ENCODE assay signal across 1 cellular context in the genomic region with DNA sequence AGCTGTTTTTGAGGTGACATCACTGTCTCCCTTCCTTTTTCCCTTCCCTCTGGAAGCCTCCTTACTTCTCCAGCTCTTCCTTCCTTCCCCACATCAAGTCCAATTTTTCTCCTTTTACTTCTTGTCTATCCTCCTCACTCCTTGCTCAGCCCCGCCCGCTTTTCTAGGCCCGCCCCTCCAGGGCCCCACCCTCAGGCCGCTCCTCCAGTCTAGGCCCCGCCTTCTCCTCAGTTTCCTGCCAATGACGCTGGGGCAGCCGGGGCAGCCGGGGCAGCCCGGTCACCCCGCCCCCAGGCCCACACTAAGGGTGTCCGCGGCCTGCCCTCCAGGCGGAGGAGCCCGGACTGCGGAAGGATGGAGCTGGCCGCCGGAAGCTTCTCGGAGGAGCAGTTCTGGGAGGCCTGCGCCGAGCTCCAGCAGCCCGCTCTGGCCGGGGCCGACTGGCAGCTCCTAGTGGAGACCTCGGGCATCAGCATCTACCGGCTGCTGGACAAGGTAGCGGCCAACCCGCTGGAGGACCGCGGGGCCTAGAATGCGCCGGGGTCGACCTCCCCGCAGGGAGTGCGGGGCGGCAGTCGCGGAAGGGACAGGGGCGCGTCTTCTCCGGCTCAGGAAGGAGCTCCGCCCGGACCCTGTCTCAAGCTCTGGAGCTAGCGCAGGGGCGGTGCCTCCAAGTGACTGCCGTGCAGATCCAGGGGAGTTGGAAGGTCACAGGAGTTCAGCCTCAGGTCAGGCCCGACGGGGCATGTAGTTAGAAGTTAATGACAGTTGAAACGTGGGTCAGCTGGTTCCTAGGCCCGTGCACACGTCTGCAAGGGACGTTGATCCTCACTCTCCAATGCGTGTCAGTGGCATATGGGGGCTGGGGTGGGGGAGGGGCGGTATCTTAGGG.
A peak's percentile ranks its signal among the peaks of the same experiment; 100 is the strongest.
TF ChIP-seq lines count a peak whose summit lies in the region.

A gene (plus strand): TSS at position 302 of the 892 bp plus-strand sequence. CDS start 53 bp downstream, at position 355.

TF ChIP-seq in HEK293, 187 proteins besides CTCF, POLR2A, EP300 and RAD21 (continued from another document and continues in another):
- TF ChIP-seq ZNF335 (tag by site-specific recombination; conservative IDR thresholded peaks at IDR 0.05) (peak; percentile 99), ZNF138 (tag by site-specific recombination; IDR thresholded peaks at IDR 0.05; ENCODE audit: borderline replicate concordance) (no peak), ZNF76 (tag by site-specific recombination; IDR thresholded peaks at IDR 0.05; ENCODE audit: borderline replicate concordance, low read depth) (no peak), OSR2 (tag by site-specific recombination; IDR thresholded peaks at IDR 0.05) (no peak), KLF16 (tag by site-specific recombination; IDR thresholded peaks at IDR 0.05) (peak; percentile 77; the same call in 1 of the 2 replicates), REPIN1 (tag by site-specific recombination; IDR thresholded peaks at IDR 0.05; ENCODE audit: low read depth) (no peak), ZNF596 (tag by site-specific recombination; IDR thresholded peaks at IDR 0.05) (no peak), ZFP3 (tag by site-specific recombination; IDR thresholded peaks at IDR 0.05; ENCODE audit: low read depth) (no peak), ZSCAN16 (tag by site-specific recombination; IDR thresholded peaks at IDR 0.05) (no peak), ZNF791 (tag by site-specific recombination; IDR thresholded peaks at IDR 0.05) (no peak), ZNF621 (tag by site-specific recombination; IDR thresholded peaks at IDR 0.05) (no peak), ZNF660 (tag by site-specific recombination; IDR thresholded peaks at IDR 0.05) (peak; percentile 33; the same call in 1 of the 2 replicates), GLI4 (tag by site-specific recombination; IDR thresholded peaks at IDR 0.05) (no peak), BCL11A (tag by site-specific recombination; IDR thresholded peaks at IDR 0.05; ENCODE audit: low read depth) (0 out of 2 replicates have a peak, but pooled peaks have one; percentile 33), ZNF146 (tag by site-specific recombination; IDR thresholded peaks at IDR 0.05) (no peak), ZNF624 (tag by site-specific recombination; IDR thresholded peaks at IDR 0.05) (no peak), ZNF426 (tag by site-specific recombination; IDR thresholded peaks at IDR 0.05) (no peak), ZNF311 (tag by site-specific recombination; IDR thresholded peaks at IDR 0.05; ENCODE audit: borderline replicate concordance) (no peak), ZNF629 (tag by site-specific recombination; IDR thresholded peaks at IDR 0.05) (0 out of 2 replicates have a peak, but pooled peaks have one; percentile 26), ZNF707 (tag by site-specific recombination; IDR thresholded peaks at IDR 0.05) (no peak), ZNF670 (tag by site-specific recombination; IDR thresholded peaks at IDR 0.05; ENCODE audit: low read depth) (no peak), ZSCAN23 (tag by site-specific recombination; IDR thresholded peaks at IDR 0.05) (no peak), BCL11B (tag by site-specific recombination; IDR thresholded peaks at IDR 0.05; ENCODE audit: low read depth) (peak; percentile 76; the same call in 1 of the 2 replicates), ZSCAN30 (tag by site-specific recombination; IDR thresholded peaks at IDR 0.05) (peak; percentile 56; the same call in 1 of the 2 replicates), ZNF747 (tag by site-specific recombination; IDR thresholded peaks at IDR 0.05) (no peak), ZNF223 (tag by site-specific recombination; IDR thresholded peaks at IDR 0.05) (no peak), ZNF555 (tag by site-specific recombination; conservative IDR thresholded peaks at IDR 0.05) (no peak), ZNF549 (tag by site-specific recombination; IDR thresholded peaks at IDR 0.05) (no peak), ZNF2 (tag by site-specific recombination; IDR thresholded peaks at IDR 0.05) (0 out of 2 replicates have a peak, but pooled peaks have one; percentile 25), ZNF366 (tag by site-specific recombination; conservative IDR thresholded peaks at IDR 0.05) (peak; percentile 89), ZNF239 (tag by site-specific recombination; IDR thresholded peaks at IDR 0.05) (no peak), ZBTB20 (tag by site-specific recombination; IDR thresholded peaks at IDR 0.05) (peak; percentile 69; the same call in 1 of the 2 replicates), ZNF664 (tag by site-specific recombination; IDR thresholded peaks at IDR 0.05) (no peak)
- TF ChIP-seq, protein P1, sequence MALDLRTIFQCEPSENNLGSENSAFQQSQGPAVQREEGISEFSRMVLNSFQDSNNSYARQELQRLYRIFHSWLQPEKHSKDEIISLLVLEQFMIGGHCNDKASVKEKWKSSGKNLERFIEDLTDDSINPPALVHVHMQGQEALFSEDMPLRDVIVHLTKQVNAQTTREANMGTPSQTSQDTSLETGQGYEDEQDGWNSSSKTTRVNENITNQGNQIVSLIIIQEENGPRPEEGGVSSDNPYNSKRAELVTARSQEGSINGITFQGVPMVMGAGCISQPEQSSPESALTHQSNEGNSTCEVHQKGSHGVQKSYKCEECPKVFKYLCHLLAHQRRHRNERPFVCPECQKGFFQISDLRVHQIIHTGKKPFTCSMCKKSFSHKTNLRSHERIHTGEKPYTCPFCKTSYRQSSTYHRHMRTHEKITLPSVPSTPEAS (tag by site-specific recombination; IDR thresholded peaks at IDR 0.05), result no peak
- TF ChIP-seq, protein P2, sequence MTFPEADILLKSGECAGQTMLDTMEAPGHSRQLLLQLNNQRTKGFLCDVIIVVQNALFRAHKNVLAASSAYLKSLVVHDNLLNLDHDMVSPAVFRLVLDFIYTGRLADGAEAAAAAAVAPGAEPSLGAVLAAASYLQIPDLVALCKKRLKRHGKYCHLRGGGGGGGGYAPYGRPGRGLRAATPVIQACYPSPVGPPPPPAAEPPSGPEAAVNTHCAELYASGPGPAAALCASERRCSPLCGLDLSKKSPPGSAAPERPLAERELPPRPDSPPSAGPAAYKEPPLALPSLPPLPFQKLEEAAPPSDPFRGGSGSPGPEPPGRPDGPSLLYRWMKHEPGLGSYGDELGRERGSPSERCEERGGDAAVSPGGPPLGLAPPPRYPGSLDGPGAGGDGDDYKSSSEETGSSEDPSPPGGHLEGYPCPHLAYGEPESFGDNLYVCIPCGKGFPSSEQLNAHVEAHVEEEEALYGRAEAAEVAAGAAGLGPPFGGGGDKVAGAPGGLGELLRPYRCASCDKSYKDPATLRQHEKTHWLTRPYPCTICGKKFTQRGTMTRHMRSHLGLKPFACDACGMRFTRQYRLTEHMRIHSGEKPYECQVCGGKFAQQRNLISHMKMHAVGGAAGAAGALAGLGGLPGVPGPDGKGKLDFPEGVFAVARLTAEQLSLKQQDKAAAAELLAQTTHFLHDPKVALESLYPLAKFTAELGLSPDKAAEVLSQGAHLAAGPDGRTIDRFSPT (tag by site-specific recombination; IDR thresholded peaks at IDR 0.05), result peak; percentile 87
- TF ChIP-seq, protein P3, sequence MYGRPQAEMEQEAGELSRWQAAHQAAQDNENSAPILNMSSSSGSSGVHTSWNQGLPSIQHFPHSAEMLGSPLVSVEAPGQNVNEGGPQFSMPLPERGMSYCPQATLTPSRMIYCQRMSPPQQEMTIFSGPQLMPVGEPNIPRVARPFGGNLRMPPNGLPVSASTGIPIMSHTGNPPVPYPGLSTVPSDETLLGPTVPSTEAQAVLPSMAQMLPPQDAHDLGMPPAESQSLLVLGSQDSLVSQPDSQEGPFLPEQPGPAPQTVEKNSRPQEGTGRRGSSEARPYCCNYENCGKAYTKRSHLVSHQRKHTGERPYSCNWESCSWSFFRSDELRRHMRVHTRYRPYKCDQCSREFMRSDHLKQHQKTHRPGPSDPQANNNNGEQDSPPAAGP (tag by site-specific recombination; IDR thresholded peaks at IDR 0.05), result 0 out of 2 replicates have a peak, but pooled peaks have one; percentile 55
- TF ChIP-seq, protein P4, sequence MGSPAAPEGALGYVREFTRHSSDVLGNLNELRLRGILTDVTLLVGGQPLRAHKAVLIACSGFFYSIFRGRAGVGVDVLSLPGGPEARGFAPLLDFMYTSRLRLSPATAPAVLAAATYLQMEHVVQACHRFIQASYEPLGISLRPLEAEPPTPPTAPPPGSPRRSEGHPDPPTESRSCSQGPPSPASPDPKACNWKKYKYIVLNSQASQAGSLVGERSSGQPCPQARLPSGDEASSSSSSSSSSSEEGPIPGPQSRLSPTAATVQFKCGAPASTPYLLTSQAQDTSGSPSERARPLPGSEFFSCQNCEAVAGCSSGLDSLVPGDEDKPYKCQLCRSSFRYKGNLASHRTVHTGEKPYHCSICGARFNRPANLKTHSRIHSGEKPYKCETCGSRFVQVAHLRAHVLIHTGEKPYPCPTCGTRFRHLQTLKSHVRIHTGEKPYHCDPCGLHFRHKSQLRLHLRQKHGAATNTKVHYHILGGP (tag by site-specific recombination; IDR thresholded peaks at IDR 0.05), result no peak
- TF ChIP-seq, protein P5, sequence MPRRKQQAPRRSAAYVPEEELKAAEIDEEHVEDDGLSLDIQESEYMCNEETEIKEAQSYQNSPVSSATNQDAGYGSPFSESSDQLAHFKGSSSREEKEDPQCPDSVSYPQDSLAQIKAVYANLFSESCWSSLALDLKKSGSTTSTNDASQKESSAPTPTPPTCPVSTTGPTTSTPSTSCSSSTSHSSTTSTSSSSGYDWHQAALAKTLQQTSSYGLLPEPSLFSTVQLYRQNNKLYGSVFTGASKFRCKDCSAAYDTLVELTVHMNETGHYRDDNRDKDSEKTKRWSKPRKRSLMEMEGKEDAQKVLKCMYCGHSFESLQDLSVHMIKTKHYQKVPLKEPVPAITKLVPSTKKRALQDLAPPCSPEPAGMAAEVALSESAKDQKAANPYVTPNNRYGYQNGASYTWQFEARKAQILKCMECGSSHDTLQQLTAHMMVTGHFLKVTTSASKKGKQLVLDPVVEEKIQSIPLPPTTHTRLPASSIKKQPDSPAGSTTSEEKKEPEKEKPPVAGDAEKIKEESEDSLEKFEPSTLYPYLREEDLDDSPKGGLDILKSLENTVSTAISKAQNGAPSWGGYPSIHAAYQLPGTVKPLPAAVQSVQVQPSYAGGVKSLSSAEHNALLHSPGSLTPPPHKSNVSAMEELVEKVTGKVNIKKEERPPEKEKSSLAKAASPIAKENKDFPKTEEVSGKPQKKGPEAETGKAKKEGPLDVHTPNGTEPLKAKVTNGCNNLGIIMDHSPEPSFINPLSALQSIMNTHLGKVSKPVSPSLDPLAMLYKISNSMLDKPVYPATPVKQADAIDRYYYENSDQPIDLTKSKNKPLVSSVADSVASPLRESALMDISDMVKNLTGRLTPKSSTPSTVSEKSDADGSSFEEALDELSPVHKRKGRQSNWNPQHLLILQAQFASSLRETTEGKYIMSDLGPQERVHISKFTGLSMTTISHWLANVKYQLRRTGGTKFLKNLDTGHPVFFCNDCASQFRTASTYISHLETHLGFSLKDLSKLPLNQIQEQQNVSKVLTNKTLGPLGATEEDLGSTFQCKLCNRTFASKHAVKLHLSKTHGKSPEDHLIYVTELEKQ (tag by site-specific recombination; IDR thresholded peaks at IDR 0.05; ENCODE audit: borderline replicate concordance), result no peak
- TF ChIP-seq, protein P6, sequence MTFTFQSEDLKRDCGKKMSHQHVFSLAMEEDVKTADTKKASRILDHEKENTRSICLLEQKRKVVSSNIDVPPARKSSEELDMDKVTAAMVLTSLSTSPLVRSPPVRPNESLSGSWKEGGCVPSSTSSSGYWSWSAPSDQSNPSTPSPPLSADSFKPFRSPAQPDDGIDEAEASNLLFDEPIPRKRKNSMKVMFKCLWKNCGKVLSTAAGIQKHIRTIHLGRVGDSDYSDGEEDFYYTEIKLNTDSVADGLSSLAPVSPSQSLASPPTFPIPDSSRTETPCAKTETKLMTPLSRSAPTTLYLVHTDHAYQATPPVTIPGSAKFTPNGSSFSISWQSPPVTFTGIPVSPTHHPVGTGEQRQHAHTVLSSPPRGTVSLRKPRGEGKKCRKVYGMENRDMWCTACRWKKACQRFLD (tag by site-specific recombination; IDR thresholded peaks at IDR 0.05), result no peak
- TF ChIP-seq, protein P7, sequence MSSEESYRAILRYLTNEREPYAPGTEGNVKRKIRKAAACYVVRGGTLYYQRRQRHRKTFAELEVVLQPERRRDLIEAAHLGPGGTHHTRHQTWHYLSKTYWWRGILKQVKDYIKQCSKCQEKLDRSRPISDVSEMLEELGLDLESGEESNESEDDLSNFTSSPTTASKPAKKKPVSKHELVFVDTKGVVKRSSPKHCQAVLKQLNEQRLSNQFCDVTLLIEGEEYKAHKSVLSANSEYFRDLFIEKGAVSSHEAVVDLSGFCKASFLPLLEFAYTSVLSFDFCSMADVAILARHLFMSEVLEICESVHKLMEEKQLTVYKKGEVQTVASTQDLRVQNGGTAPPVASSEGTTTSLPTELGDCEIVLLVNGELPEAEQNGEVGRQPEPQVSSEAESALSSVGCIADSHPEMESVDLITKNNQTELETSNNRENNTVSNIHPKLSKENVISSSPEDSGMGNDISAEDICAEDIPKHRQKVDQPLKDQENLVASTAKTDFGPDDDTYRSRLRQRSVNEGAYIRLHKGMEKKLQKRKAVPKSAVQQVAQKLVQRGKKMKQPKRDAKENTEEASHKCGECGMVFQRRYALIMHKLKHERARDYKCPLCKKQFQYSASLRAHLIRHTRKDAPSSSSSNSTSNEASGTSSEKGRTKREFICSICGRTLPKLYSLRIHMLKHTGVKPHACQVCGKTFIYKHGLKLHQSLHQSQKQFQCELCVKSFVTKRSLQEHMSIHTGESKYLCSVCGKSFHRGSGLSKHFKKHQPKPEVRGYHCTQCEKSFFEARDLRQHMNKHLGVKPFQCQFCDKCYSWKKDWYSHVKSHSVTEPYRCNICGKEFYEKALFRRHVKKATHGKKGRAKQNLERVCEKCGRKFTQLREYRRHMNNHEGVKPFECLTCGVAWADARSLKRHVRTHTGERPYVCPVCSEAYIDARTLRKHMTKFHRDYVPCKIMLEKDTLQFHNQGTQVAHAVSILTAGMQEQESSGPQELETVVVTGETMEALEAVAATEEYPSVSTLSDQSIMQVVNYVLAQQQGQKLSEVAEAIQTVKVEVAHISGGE (tag by site-specific recombination; conservative IDR thresholded peaks at IDR 0.05; ENCODE audit: low read depth), result peak; percentile 94
- TF ChIP-seq, protein P8, sequence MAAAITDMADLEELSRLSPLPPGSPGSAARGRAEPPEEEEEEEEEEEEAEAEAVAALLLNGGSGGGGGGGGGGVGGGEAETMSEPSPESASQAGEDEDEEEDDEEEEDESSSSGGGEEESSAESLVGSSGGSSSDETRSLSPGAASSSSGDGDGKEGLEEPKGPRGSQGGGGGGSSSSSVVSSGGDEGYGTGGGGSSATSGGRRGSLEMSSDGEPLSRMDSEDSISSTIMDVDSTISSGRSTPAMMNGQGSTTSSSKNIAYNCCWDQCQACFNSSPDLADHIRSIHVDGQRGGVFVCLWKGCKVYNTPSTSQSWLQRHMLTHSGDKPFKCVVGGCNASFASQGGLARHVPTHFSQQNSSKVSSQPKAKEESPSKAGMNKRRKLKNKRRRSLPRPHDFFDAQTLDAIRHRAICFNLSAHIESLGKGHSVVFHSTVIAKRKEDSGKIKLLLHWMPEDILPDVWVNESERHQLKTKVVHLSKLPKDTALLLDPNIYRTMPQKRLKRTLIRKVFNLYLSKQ (tag by site-specific recombination; IDR thresholded peaks at IDR 0.05; ENCODE audit: borderline replicate concordance), result no peak
